Comparison of ENCODE assay signal across 25 cellular contexts in genomic region chr2:185484601-185485000, GRCh38.
DNase-seq lines count a peak whose midpoint lies in the region; ATAC-seq, FAIRE-seq and TF ChIP-seq lines count a peak whose summit lies in the region.
"Had no signal": no experiment of that assay in that cellular context is flagged by ENCODE, and none has a peak within 500 bp of the region (broad histone marks: within the 10 kb centered on the region; RNA-seq: fewer than 3 reads in every experiment).

No MANE protein-coding gene starts in this region.

- 0 out of 2 replicates have a peak overlapping the region, but pooled peaks have one; percentile 90 for H2BK5ac ChIP-seq in H1 (ENCODE audit: low read depth, low read length)

- CTCF ChIA-PET in H1 (lab: Charles Lee; ENCODE audit: partially characterized antibody), result interaction anchor here (1.1 kb wide), 2 partner anchors 231 to 254 kb away, joined by 3 read pairs; partner anchors contain the start of gene FSIP2

- H3K27ac ChIP-seq in HUES48 (ENCODE audit: low read depth, low read length) (peak overlapping the region; percentile 74), H1 (ENCODE audit: low read depth, low read length) (0 out of 2 replicates have a peak overlapping the region, but pooled peaks have one; percentile 22)
- H3K27ac ChIP-seq: 22Rv1, RWPE1 had no signal

- H3K4me3 Mint-ChIP-seq in nephron progenitor cell, result no peak overlapping the region
- H3K4me3 Mint-ChIP-seq: CD8-positive, alpha-beta T cell had no signal

- H3K27ac Mint-ChIP-seq in nephron progenitor cell, result peak overlapping the region; percentile 35
- H3K27ac Mint-ChIP-seq: CD8-positive, alpha-beta T cell had no signal

- WGBS in H1 (ENCODE audit: extremely low coverage in 1 of 2, insufficient coverage in 1 of 2, insufficient read length in 1 of 2, insufficient replicate concordance in 2 of 2, low coverage in 1 of 2, low lambda C conversion rate in 2 of 2, missing lambda C conversion rate in 1 of 2), 2 experiments, result 92% methylated on average over 1 of the region's 1 CpG; no CpG with 5 or more reads in 1 of the 2 experiments

- no peaks in the 10 kb centered on the region for H4K20me1 ChIP-seq in H1 (replicated peaks in 1 of 2; ENCODE audit: control insufficient read depth in 1 of 2, insufficient read depth in 2 of 2, low read length in 2 of 2)

- H3K4me2 ChIP-seq in H1 (ENCODE audit: insufficient read depth in 1 of 2, low read depth in 2 of 2, low read length in 2 of 2), result peak overlapping the region in 1 of 2 experiments; percentile 16; a peak in 1 of 4 replicates
- H3K4me2 ChIP-seq: SK-N-SH had no signal

- H3K14ac ChIP-seq in H1 (ENCODE audit: insufficient read length), result no peak overlapping the region

- no peak overlapping the region for H3K4ac ChIP-seq in H1 (replicated peaks; ENCODE audit: insufficient read length, low read depth, low read length)

- TF ChIP-seq CTCF in H1 (IDR thresholded peaks at IDR 0.05; ENCODE audit: control extremely low read depth in 1 of 3, insufficient read depth in 1 of 3, low read depth in 1 of 3, low read length in 3 of 3) (no peak), nephron progenitor cell (IDR thresholded peaks at IDR 0.05) (no peak)

- ATAC-seq in HG02938 (IDR thresholded peaks at IDR 0.05; ENCODE audit: unreplicated experiment) (no peak), HG02840 (IDR thresholded peaks at IDR 0.05; ENCODE audit: low FRiP score, unreplicated experiment) (no peak)
- ATAC-seq: CD8-positive, alpha-beta T cell had no signal

- H2BK20ac ChIP-seq in H1 (ENCODE audit: low read length), result peak overlapping the region; percentile 80; the same call in 1 of the 2 replicates

- no peak overlapping the region for H2BK15ac ChIP-seq in H1 (ENCODE audit: low read length)

- no peaks in the 10 kb centered on the region for H3K79me1 ChIP-seq in H1 (ENCODE audit: low read depth, low read length)

- H3K4me3 ChIP-seq in HUES48 (ENCODE audit: low read depth, low read length) (0 out of 2 replicates have a peak overlapping the region, but pooled peaks have one; percentile 4), H1 (ENCODE audit: extremely low read depth in 1 of 4, insufficient read depth in 2 of 4, low read depth in 3 of 4, low read length in 4 of 4) (no peak overlapping the region)
- H3K4me3 ChIP-seq: MG63 had no signal

- no peak overlapping the region for H2AK5ac ChIP-seq in H1 (ENCODE audit: low read depth, low read length)

- no peak overlapping the region for H3K23ac ChIP-seq in H1 (ENCODE audit: insufficient read length)

- H3K9ac ChIP-seq in HUES48 (ENCODE audit: low read depth, low read length) (no peak overlapping the region), H1 (replicated peaks in 1 of 4; ENCODE audit: extremely low read depth in 1 of 4, low read depth in 3 of 4, low read length in 3 of 4) (no peak overlapping the region)
- H3K9ac ChIP-seq: SK-N-SH had no signal

- H3K27me3 Mint-ChIP-seq in nephron progenitor cell (ENCODE audit: low read depth, poor library complexity), result no peaks in the 10 kb centered on the region

- H3K4me1 ChIP-seq in HUES48 (ENCODE audit: control insufficient read depth, insufficient read depth, low read length) (peaks cover 17% of the 10 kb centered on the region), H1 (replicated peaks in 1 of 4; ENCODE audit: control insufficient read depth in 3 of 4, insufficient read depth in 4 of 4, low read length in 3 of 4) (peaks cover 0 to 6% (median 4%) of the 10 kb centered on the region in 4 experiments; a peak in 5 of 7 replicates)

- no peak overlapping the region for H2BK120ac ChIP-seq in H1 (replicated peaks; ENCODE audit: low read depth, low read length)

- H3K36me3 Mint-ChIP-seq in nephron progenitor cell (ENCODE audit: low read depth), result peaks cover 57% of the 10 kb centered on the region
- H3K36me3 Mint-ChIP-seq: CD8-positive, alpha-beta T cell had no signal

- TF ChIP-seq POLR2A in H1 (IDR thresholded peaks at IDR 0.05; ENCODE audit: control extremely low read depth in 1 of 2, low read depth in 2 of 2, low read length in 2 of 2), result no peak

- H4K91ac ChIP-seq in H1 (replicated peaks; ENCODE audit: insufficient read length, low read length), result no peak overlapping the region

- H4K5ac ChIP-seq in H1 (ENCODE audit: insufficient read length, low read depth, low read length), result no peak overlapping the region

- H4K8ac ChIP-seq in H1 (ENCODE audit: extremely low read depth, insufficient read depth, low read length), result no peak overlapping the region

- peak overlapping the region; percentile 92; the same call in 1 of the 2 replicates for H2BK12ac ChIP-seq in H1 (ENCODE audit: low read depth, low read length)

- H3K18ac ChIP-seq in H1 (ENCODE audit: extremely low read depth, low read length), result no peak overlapping the region; the same call in 1 of the 2 replicates

- H3K36me3 ChIP-seq in HUES48 (ENCODE audit: control insufficient read depth, insufficient read depth, low read length) (no peaks in the 10 kb centered on the region), H1 (ENCODE audit: control insufficient read depth in 2 of 4, insufficient read depth in 4 of 4, low read length in 3 of 4) (peaks cover 0 to 10% (median 1%) of the 10 kb centered on the region in 4 experiments; a peak in 2 of 8 replicates)
- H3K36me3 ChIP-seq: MG63 had no signal

- no peak overlapping the region for H2AFZ ChIP-seq in H1 (ENCODE audit: low read length)

- H3K9me3 Mint-ChIP-seq in nephron progenitor cell, result peaks cover 9% of the 10 kb centered on the region

- no peaks in the 10 kb centered on the region for H3K23me2 ChIP-seq in H1 (ENCODE audit: low read depth, low read length)

- H3K56ac ChIP-seq in H1 (replicated peaks; ENCODE audit: insufficient read length, low read depth, low read length), result no peak overlapping the region

- no peaks in the 10 kb centered on the region for H3K27me3 ChIP-seq in HUES48 (ENCODE audit: control insufficient read depth, insufficient read depth, low read length)
- H3K27me3 ChIP-seq in H1 (replicated peaks in 1 of 4; ENCODE audit: control insufficient read depth in 3 of 4, extremely low read depth in 1 of 4, insufficient read depth in 3 of 4, low read length in 3 of 4), result no peaks in the 10 kb centered on the region
- H3K27me3 ChIP-seq: MG63 had no signal

- peaks cover 18% of the 10 kb centered on the region for H3K4me1 Mint-ChIP-seq in nephron progenitor cell

- TF ChIP-seq EP300 in H1 (IDR thresholded peaks at IDR 0.05; ENCODE audit: borderline replicate concordance in 1 of 2, low read depth in 2 of 2, low read length in 2 of 2), result no peak

- H3K9me3 ChIP-seq in HUES48 (ENCODE audit: control insufficient read depth, insufficient read depth, low read length) (no peaks in the 10 kb centered on the region), H1 (ENCODE audit: insufficient read depth in 2 of 2, low read depth in 1 of 2, low read length in 1 of 2) (0 out of 4 replicates have a peak, but pooled peaks cover 0 to 2% of the 10 kb centered on the region in 2 experiments)
- H3K9me3 ChIP-seq: MG63, SK-N-SH had no signal

- no peak for TF ChIP-seq RAD21 in H1 (IDR thresholded peaks at IDR 0.05 in 1 of 2, conservative IDR thresholded peaks at IDR 0.05 in 1 of 2; ENCODE audit: low read depth in 2 of 2, low read length in 2 of 2)

- DNase-seq in NCI-H2107 treated with DMSO at 0.1 percent for 48 hours (lab: John Stamatoyannopoulos, UW; ENCODE audit: unreplicated experiment) (peak; percentile 2), NCI-H2107 (lab: John Stamatoyannopoulos, UW) (no peak), H1 (ENCODE audit: low read depth in 1 of 2, low spot score in 2 of 2) (peak in 1 of 2 experiments; percentile 13), nephron progenitor cell (no peak)
- DNase-seq in activated CD4-positive, alpha-beta T cell treated with anti-CD3 and anti-CD28 coated beads, Interleukin-2, amount 50 U/mL, for 1 hour, result no peak
- DNase-seq: C1 segment of cervical spinal cord; CD8-positive, alpha-beta T cell; DND-41; H7; Kasumi-1; MG63; NCI-H1092; NCI-H1436; NCI-H187 treated with DMSO at 0.1 percent for 48 hours; NCI-H446; NCI-H748 treated with DMSO at 0.1 percent for 48 hours; SHP77 treated with DMSO at 0.1 percent for 48 hours; SK-N-SH; T-helper 2 cell had no signal

- H3K79me2 ChIP-seq in H1 (ENCODE audit: control insufficient read depth in 1 of 2, insufficient read depth in 2 of 2, low read length in 2 of 2), result no peaks in the 10 kb centered on the region

- POLR2A ChIA-PET in H1 (lab: Charles Lee; ENCODE audit: partially characterized antibody), result interaction anchor here (0.9 kb wide), 1 partner anchor 59 kb away, joined by 3 read pairs; no protein-coding TSS in a partner anchor

- FAIRE-seq in H1 (lab: Jason Lieb, UNC), result peak; percentile 55
- FAIRE-seq: GM12891 had no signal

TF ChIP-seq in H1, 55 proteins besides CTCF, POLR2A, EP300 and RAD21:
- peak; percentile 58; the same call in 1 of the 2 replicates for TF ChIP-seq TEAD4 (IDR thresholded peaks at IDR 0.05; ENCODE audit: low read depth, low read length)
- TF ChIP-seq SIRT6 (IDR thresholded peaks at IDR 0.05; ENCODE audit: low read length), result no peak
